22 cellular contexts compared by ENCODE assay signal in genomic region chr15:70907784-70908471, GRCh38. TPM values are rescaled to one million over a fixed set of nuclear protein-coding genes. Genes with fewer than 3 reads are reported as not detected.
DNase-seq lines count a peak whose midpoint lies in the region; ATAC-seq, FAIRE-seq and TF ChIP-seq lines count a peak whose summit lies in the region.
"Had no signal": no experiment of that assay in that cellular context is flagged by ENCODE, and none has a peak within 500 bp of the region (broad histone marks: within the 10 kb centered on the region; RNA-seq: fewer than 3 reads in every experiment).

No MANE protein-coding gene starts in this region.

- TF ChIP-seq EP300 in H1 (IDR thresholded peaks at IDR 0.05; ENCODE audit: borderline replicate concordance in 1 of 2, low read depth in 2 of 2, low read length in 2 of 2), result no peak

- no peak overlapping the region for H3K4ac ChIP-seq in H1 (replicated peaks; ENCODE audit: insufficient read length, low read depth, low read length)
- no peak overlapping the region for H3K4ac ChIP-seq in mesendoderm (ENCODE audit: low read depth, low read length)

- POLR2A ChIA-PET in H1 (lab: Charles Lee; ENCODE audit: partially characterized antibody), result no interaction called here

- CTCF ChIA-PET in Calu3 (lab: Charles Lee) (no interaction called here), H1 (lab: Charles Lee; ENCODE audit: partially characterized antibody) (interaction anchor here (0.7 to 4.1 kb wide), 11 partner anchors 7 to 579 kb away, joined by 3 to 45 read pairs (median 5); no protein-coding TSS in a partner anchor)

- H3K4me1 Mint-ChIP-seq in Calu3 (ENCODE audit: low read depth, unreplicated experiment) (peaks cover under 1% of the 10 kb centered on the region), neural progenitor cell (no peaks in the 10 kb centered on the region)

- WGBS in H1 (ENCODE audit: extremely low coverage in 1 of 2, insufficient coverage in 1 of 2, insufficient read length in 1 of 2, insufficient replicate concordance in 2 of 2, low coverage in 1 of 2, low lambda C conversion rate in 2 of 2, missing lambda C conversion rate in 1 of 2), 2 experiments, result 92% methylated on average over 5 of the region's 5 CpGs; no CpG with 5 or more reads in 1 of the 2 experiments
- WGBS in mesendoderm (ENCODE audit: extremely low coverage, insufficient coverage, low lambda C conversion rate), result no CpG with 5 or more reads among the region's 5 CpGs

- no peak overlapping the region for H2AFZ ChIP-seq in Loucy (ENCODE audit: low read length)
- no peak overlapping the region for H2AFZ ChIP-seq in H1 (ENCODE audit: low read length)
- H2AFZ ChIP-seq in neural progenitor cell (replicated peaks), result no peak overlapping the region

- H4K20me1 ChIP-seq in Loucy (ENCODE audit: insufficient read depth, low read length, poor library complexity, severe bottlenecking), result no peaks in the 10 kb centered on the region
- no peaks in the 10 kb centered on the region for H4K20me1 ChIP-seq in H1 (replicated peaks in 1 of 2; ENCODE audit: control insufficient read depth in 1 of 2, insufficient read depth in 2 of 2, low read length in 2 of 2)
- H4K20me1 ChIP-seq in neural progenitor cell (ENCODE audit: low read depth), result no peaks in the 10 kb centered on the region
- H4K20me1 ChIP-seq: BLaER1 treated with 17β-estradiol and CSF1 and Interleukin-3, amounts not matched to agents 10 nM and 100 nM had no signal

- H3K36me3 ChIP-seq in Loucy (ENCODE audit: insufficient read depth, low read length) (no peaks in the 10 kb centered on the region), H1 (ENCODE audit: control insufficient read depth in 2 of 4, insufficient read depth in 4 of 4, low read length in 3 of 4) (no peaks in the 10 kb centered on the region), neural progenitor cell (peaks cover 3% of the 10 kb centered on the region), mesendoderm (ENCODE audit: control insufficient read depth, insufficient read depth, low read length) (no peaks in the 10 kb centered on the region)
- H3K36me3 ChIP-seq: BLaER1 treated with 17β-estradiol and CSF1 and Interleukin-3, amounts not matched to agents 10 nM and 100 nM had no signal

- no peak overlapping the region for H4K8ac ChIP-seq in H1 (ENCODE audit: extremely low read depth, insufficient read depth, low read length)
- H4K8ac ChIP-seq in mesendoderm (ENCODE audit: low read depth, low read length), result no peak overlapping the region

- H3K4me3 Mint-ChIP-seq in Calu3 (ENCODE audit: low read depth, unreplicated experiment) (no peak overlapping the region), neural progenitor cell (no peak overlapping the region)
- H3K4me3 Mint-ChIP-seq: activated CD4-positive, alpha-beta memory T cell treated with anti-CD3 and anti-CD28 coated beads for 36 hours had no signal

- no peaks in the 10 kb centered on the region for H3F3A ChIP-seq in Loucy (ENCODE audit: low read depth)
- no peaks in the 10 kb centered on the region for H3F3A ChIP-seq in neural progenitor cell (ENCODE audit: low read depth)

- H3K27ac Mint-ChIP-seq in Calu3 (ENCODE audit: unreplicated experiment) (no peak overlapping the region), neural progenitor cell (no peak overlapping the region)
- H3K27ac Mint-ChIP-seq: activated CD4-positive, alpha-beta memory T cell treated with anti-CD3 and anti-CD28 coated beads for 36 hours had no signal

- ATAC-seq in HG02798 (IDR thresholded peaks at IDR 0.05; ENCODE audit: poor library complexity, unreplicated experiment), result no peak
- ATAC-seq in HG03095 (IDR thresholded peaks at IDR 0.05; ENCODE audit: unreplicated experiment), result no peak
- ATAC-seq: gastrocnemius medialis had no signal

- no peak overlapping the region for H4K91ac ChIP-seq in H1 (replicated peaks; ENCODE audit: insufficient read length, low read length)

- no peak overlapping the region for H3K27ac ChIP-seq in H1 (ENCODE audit: low read depth, low read length)
- H3K27ac ChIP-seq in neural progenitor cell, result no peak overlapping the region
- no peak overlapping the region for H3K27ac ChIP-seq in mesendoderm (ENCODE audit: low read depth, low read length)
- H3K27ac ChIP-seq: BLaER1 treated with 17β-estradiol and CSF1 and Interleukin-3, amounts not matched to agents 10 nM and 100 nM; gastrocnemius medialis; transverse colon had no signal

- intact Hi-C loops in Calu3 (cut with micrococcal nuclease; ENCODE audit: unreplicated experiment), result no loop called here

- no TSS peak for BruUV-seq in Calu3 (replicated peaks; lab: Mats Ljungman, UMichigan)

- H3K27me3 ChIP-seq in Loucy (ENCODE audit: insufficient read depth, low read length, poor library complexity, severe bottlenecking) (no peaks in the 10 kb centered on the region), H1 (replicated peaks in 1 of 4; ENCODE audit: control insufficient read depth in 3 of 4, extremely low read depth in 1 of 4, insufficient read depth in 3 of 4, low read length in 3 of 4) (no peaks in the 10 kb centered on the region), neural progenitor cell (no peaks in the 10 kb centered on the region), mesendoderm (ENCODE audit: insufficient read depth, low read length, poor library complexity) (no peaks in the 10 kb centered on the region)
- H3K27me3 ChIP-seq: BLaER1 treated with 17β-estradiol and CSF1 and Interleukin-3, amounts not matched to agents 10 nM and 100 nM; gastrocnemius medialis; transverse colon had no signal

- no peak for TF ChIP-seq POLR2A in H1 (IDR thresholded peaks at IDR 0.05; ENCODE audit: control extremely low read depth in 1 of 2, low read depth in 2 of 2, low read length in 2 of 2)

- no peaks in the 10 kb centered on the region for H3K23me2 ChIP-seq in H1 (ENCODE audit: low read depth, low read length)

- H3K23ac ChIP-seq in H1 (ENCODE audit: insufficient read length) (no peak overlapping the region), mesendoderm (ENCODE audit: low read length) (no peak overlapping the region)

- H4K5ac ChIP-seq in H1 (ENCODE audit: insufficient read length, low read depth, low read length), result no peak overlapping the region
- H4K5ac ChIP-seq in mesendoderm (ENCODE audit: low read length), result no peak overlapping the region

- H3K9me3 ChIP-seq in Loucy (ENCODE audit: insufficient read depth, low read depth, low read length) (peaks cover 13% of the 10 kb centered on the region; the same call in 1 of the 2 replicates), H1 (ENCODE audit: insufficient read depth in 2 of 2, low read depth in 1 of 2, low read length in 1 of 2) (no peaks in the 10 kb centered on the region), neural progenitor cell (ENCODE audit: low read depth) (no peaks in the 10 kb centered on the region)
- H3K9me3 ChIP-seq: gastrocnemius medialis had no signal

- H3K9me3 Mint-ChIP-seq in Calu3 (ENCODE audit: low read depth, unreplicated experiment), result peaks cover 11% of the 10 kb centered on the region
- H3K9me3 Mint-ChIP-seq in neural progenitor cell, result peaks cover 7% of the 10 kb centered on the region

- H2BK5ac ChIP-seq in H1 (ENCODE audit: low read depth, low read length) (no peak overlapping the region), mesendoderm (ENCODE audit: low read length) (no peak overlapping the region)

- no peak overlapping the region for H2BK12ac ChIP-seq in H1 (ENCODE audit: low read depth, low read length)

- H3K56ac ChIP-seq in H1 (replicated peaks; ENCODE audit: insufficient read length, low read depth, low read length), result no peak overlapping the region
- H3K56ac ChIP-seq in mesendoderm (ENCODE audit: low read length), result no peak overlapping the region

- no peak overlapping the region for H2AK5ac ChIP-seq in H1 (ENCODE audit: low read depth, low read length)
- H2AK5ac ChIP-seq in mesendoderm (ENCODE audit: low read length), result no peak overlapping the region

- H2BK15ac ChIP-seq in H1 (ENCODE audit: low read length) (no peak overlapping the region), mesendoderm (replicated peaks; ENCODE audit: low read depth) (no peak overlapping the region)

- H3K79me2 ChIP-seq in Loucy (ENCODE audit: insufficient read depth, low read length) (no peaks in the 10 kb centered on the region), H1 (ENCODE audit: control insufficient read depth in 1 of 2, insufficient read depth in 2 of 2, low read length in 2 of 2) (no peaks in the 10 kb centered on the region), neural progenitor cell (ENCODE audit: low read depth) (no peaks in the 10 kb centered on the region), mesendoderm (ENCODE audit: control insufficient read depth, insufficient read depth, low read length) (no peaks in the 10 kb centered on the region)

- H3K4me1 ChIP-seq in Loucy (ENCODE audit: insufficient read depth, low read length, poor library complexity, severe bottlenecking) (no peaks in the 10 kb centered on the region), H1 (replicated peaks in 1 of 4; ENCODE audit: control insufficient read depth in 3 of 4, insufficient read depth in 4 of 4, low read length in 3 of 4) (peaks cover 0 to 8% (median 0%) of the 10 kb centered on the region in 4 experiments; a peak in 1 of 7 replicates), neural progenitor cell (no peaks in the 10 kb centered on the region), mesendoderm (ENCODE audit: control insufficient read depth, low read depth, low read length) (peaks cover 1% of the 10 kb centered on the region)
- H3K4me1 ChIP-seq: BLaER1 treated with 17β-estradiol and CSF1 and Interleukin-3, amounts not matched to agents 10 nM and 100 nM; gastrocnemius medialis; transverse colon had no signal

- no peak overlapping the region for H3K14ac ChIP-seq in H1 (ENCODE audit: insufficient read length)

- TF ChIP-seq CTCF in Calu3 (IDR thresholded peaks at IDR 0.05; ENCODE audit: unreplicated experiment), result peak; percentile 50
- TF ChIP-seq CTCF in Loucy (conservative IDR thresholded peaks at IDR 0.05; ENCODE audit: low read length), result peak; percentile 61
- TF ChIP-seq CTCF in H1 (IDR thresholded peaks at IDR 0.05; ENCODE audit: control extremely low read depth in 1 of 3, insufficient read depth in 1 of 3, low read depth in 1 of 3, low read length in 3 of 3), result peak in 2 of 3 experiments; percentile 32 to 60; a peak in 2 of 4 replicates
- peak; percentile 55 for TF ChIP-seq CTCF in neural progenitor cell (IDR thresholded peaks at IDR 0.05)

- DNase-seq in Calu3 (no peak), H1 (ENCODE audit: low read depth in 1 of 2, low spot score in 2 of 2) (no peak), neural progenitor cell (ENCODE audit: low spot score) (peak; percentile 14), mesendoderm (no peak)
- no peak for DNase-seq in activated CD4-positive, CD25-positive, alpha-beta regulatory T cell (lab: John Stamatoyannopoulos, UW)
- DNase-seq: activated CD4-positive, alpha-beta memory T cell treated with anti-CD3 and anti-CD28 coated beads for 36 hours; activated gamma-delta T cell treated with Interleukin-2 at 50 U/mL for 16 hours; gastrocnemius medialis; NCI-H774; Right ventricle myocardium superior; stimulated activated CD4-positive, alpha-beta T cell treated with anti-CD3 and anti-CD28 coated beads, Interleukin-1b, Interleukin-23, amount 100 ng/mL, for 48 hours; stimulated activated CD8-positive, alpha-beta memory T cell treated with anti-CD3 and anti-CD28 coated beads, Interleukin-4, amount 100 ng/mL, for 48 hours; T1000; transverse colon had no signal

- H2BK120ac ChIP-seq in H1 (replicated peaks; ENCODE audit: low read depth, low read length), result no peak overlapping the region
- no peak overlapping the region for H2BK120ac ChIP-seq in mesendoderm (ENCODE audit: low read depth, low read length)

- TF ChIP-seq RAD21 in H1 (IDR thresholded peaks at IDR 0.05 in 1 of 2, conservative IDR thresholded peaks at IDR 0.05 in 1 of 2; ENCODE audit: low read depth in 2 of 2, low read length in 2 of 2), result peak; percentile 40 to 46

- H3K18ac ChIP-seq in H1 (ENCODE audit: extremely low read depth, low read length), result no peak overlapping the region
- no peak overlapping the region for H3K18ac ChIP-seq in mesendoderm (ENCODE audit: low read length)

- H3K36me3 Mint-ChIP-seq in Calu3 (ENCODE audit: insufficient read depth, unreplicated experiment) (no peaks in the 10 kb centered on the region), neural progenitor cell (peaks cover 34% of the 10 kb centered on the region)
- H3K36me3 Mint-ChIP-seq: activated CD4-positive, alpha-beta memory T cell treated with anti-CD3 and anti-CD28 coated beads for 36 hours had no signal

- FAIRE-seq in H1 (lab: Jason Lieb, UNC), result peak; percentile 13
- FAIRE-seq: astrocyte, GM18507, islet of Langerhans had no signal

- no peaks in the 10 kb centered on the region for H3K9me2 ChIP-seq in Loucy (replicated peaks; ENCODE audit: low read depth, low read length)

- H2BK20ac ChIP-seq in H1 (ENCODE audit: low read length), result no peak overlapping the region

- no peaks in the 10 kb centered on the region for H3K27me3 Mint-ChIP-seq in Calu3 (ENCODE audit: unreplicated experiment)
- peaks cover 2% of the 10 kb centered on the region for H3K27me3 Mint-ChIP-seq in neural progenitor cell (ENCODE audit: insufficient read depth, low read depth)

- H3K4me3 ChIP-seq in Loucy (ENCODE audit: low read length, poor library complexity, severe bottlenecking) (no peak overlapping the region), H1 (ENCODE audit: extremely low read depth in 1 of 4, insufficient read depth in 2 of 4, low read depth in 3 of 4, low read length in 4 of 4) (no peak overlapping the region), neural progenitor cell (no peak overlapping the region), mesendoderm (ENCODE audit: low read length) (no peak overlapping the region)
- H3K4me3 ChIP-seq: BLaER1 treated with 17β-estradiol and CSF1 and Interleukin-3, amounts not matched to agents 10 nM and 100 nM; gastrocnemius medialis; transverse colon had no signal

- no peak overlapping the region for H3K9ac ChIP-seq in Loucy (ENCODE audit: low read depth, low read length, poor library complexity, severe bottlenecking)
- no peak overlapping the region for H3K9ac ChIP-seq in H1 (replicated peaks in 1 of 4; ENCODE audit: extremely low read depth in 1 of 4, low read depth in 3 of 4, low read length in 3 of 4)
- H3K9ac ChIP-seq in neural progenitor cell, result no peak overlapping the region
- H3K9ac ChIP-seq in mesendoderm (ENCODE audit: low read length), result no peak overlapping the region
- H3K9ac ChIP-seq: BLaER1 treated with 17β-estradiol and CSF1 and Interleukin-3, amounts not matched to agents 10 nM and 100 nM had no signal

- no peak overlapping the region for H3K4me2 ChIP-seq in Loucy (ENCODE audit: low read depth, low read length, poor library complexity, severe bottlenecking)
- H3K4me2 ChIP-seq in H1 (ENCODE audit: insufficient read depth in 1 of 2, low read depth in 2 of 2, low read length in 2 of 2), result no peak overlapping the region
- H3K4me2 ChIP-seq in neural progenitor cell, result no peak overlapping the region
- no peak overlapping the region for H3K4me2 ChIP-seq in mesendoderm (ENCODE audit: low read length)
- H3K4me2 ChIP-seq: BLaER1 treated with 17β-estradiol and CSF1 and Interleukin-3, amounts not matched to agents 10 nM and 100 nM had no signal

- H3K79me1 ChIP-seq in H1 (ENCODE audit: low read depth, low read length), result no peaks in the 10 kb centered on the region
- no peaks in the 10 kb centered on the region for H3K79me1 ChIP-seq in mesendoderm (ENCODE audit: low read length)

RNA-seq across cellular contexts. Expression of gene LRRC49, which starts 15.3 kb away (rescaled TPM):
- 5.8 and 6.3 TPM in 2 replicates for total RNA-seq in Calu3 (2022)
- 9.3 and 10.4 TPM in 2 replicates for total RNA-seq in H1 (2021; fragmentation: NEBNext Ultra II Directional; extraction: Animal tissue kit (Norgen Biotek cat#: 25700))
- 5.0 TPM in 2 replicates for polyA plus RNA-seq in H1 (2011; rRNA removed)
- polyA plus RNA-seq in H1 (2011; cell fraction: cytosol; rRNA removed), result 7.7 TPM
- polyA plus RNA-seq in H1 (2011; cell fraction: nucleus; rRNA removed), result 6.0 TPM
- 6.2 to 8.3 TPM (median 7.3 TPM) in 4 replicates for polyA plus RNA-seq in H1 (2012, experiment 1 of 2)
- polyA plus RNA-seq in H1 (2012, experiment 2 of 2), result 0.64 TPM
- polyA plus RNA-seq in H1 (2013, experiment 1 of 2), result 7.6 TPM
- polyA plus RNA-seq in H1 (2013, experiment 2 of 2), result 6.7 TPM
- 9.2 and 13.0 TPM in 2 replicates for polyA minus RNA-seq in H1 (2011; rRNA and poly(A)+ RNA removed)
- polyA minus RNA-seq in H1 (2011; cell fraction: cytosol; rRNA and poly(A)+ RNA removed), result 7.0 TPM
- polyA minus RNA-seq in H1 (2011; cell fraction: nucleus; rRNA and poly(A)+ RNA removed), result 39.8 TPM
- 33.5 and 62.4 TPM in 2 replicates for total RNA-seq in neural progenitor cell (ENCODE audit: low replicate concordance)
- polyA plus RNA-seq in mesendoderm (2013, experiment 1 of 2), result 5.2 TPM
- 5.2 TPM for polyA plus RNA-seq in mesendoderm (2013, experiment 2 of 2)

RNA-seq across cellular contexts. Expression of gene THAP10, which starts 15.7 kb away (rescaled TPM):
- total RNA-seq in Calu3 (2022) (11.8 and 13.7 TPM in 2 replicates), neural progenitor cell (ENCODE audit: low replicate concordance) (8.0 and 8.6 TPM in 2 replicates)
- 3.4 and 4.5 TPM in 2 replicates for total RNA-seq in H1 (2021; fragmentation: NEBNext Ultra II Directional; extraction: Animal tissue kit (Norgen Biotek cat#: 25700))
- polyA plus RNA-seq in H1 (2011; rRNA removed), result 2.8 and 3.2 TPM in 2 replicates
- 3.8 TPM for polyA plus RNA-seq in H1 (2011; cell fraction: cytosol; rRNA removed)
- polyA plus RNA-seq in H1 (2011; cell fraction: nucleus; rRNA removed), result 1.9 TPM
- 2.0 to 4.7 TPM (median 3.4 TPM) in 4 replicates for polyA plus RNA-seq in H1 (2012, experiment 1 of 2)
- polyA plus RNA-seq in H1 (2012, experiment 2 of 2), result 0.62 TPM
- 2.7 TPM for polyA plus RNA-seq in H1 (2013, experiment 1 of 2)
- 2.7 TPM for polyA plus RNA-seq in H1 (2013, experiment 2 of 2)
- polyA minus RNA-seq in H1 (2011; rRNA and poly(A)+ RNA removed), result 1.5 and 2.0 TPM in 2 replicates
- polyA minus RNA-seq in H1 (2011; cell fraction: cytosol; rRNA and poly(A)+ RNA removed), result 4.3 TPM
- polyA minus RNA-seq in H1 (2011; cell fraction: nucleus; rRNA and poly(A)+ RNA removed), result 1.8 TPM
- 3.1 TPM for polyA plus RNA-seq in mesendoderm (2013, experiment 1 of 2)
- polyA plus RNA-seq in mesendoderm (2013, experiment 2 of 2), result 3.6 TPM

RNA-seq across cellular contexts. Expression of gene LARP6, which starts 54.0 kb away (rescaled TPM):
- 30.4 and 30.8 TPM in 2 replicates for total RNA-seq in Calu3 (2022)
- 20.2 and 21.0 TPM in 2 replicates for total RNA-seq in H1 (2021; fragmentation: NEBNext Ultra II Directional; extraction: Animal tissue kit (Norgen Biotek cat#: 25700))
- polyA plus RNA-seq in H1 (2011; rRNA removed), result 23.9 and 24.7 TPM in 2 replicates
- polyA plus RNA-seq in H1 (2011; cell fraction: cytosol; rRNA removed), result 24.6 TPM
- 15.6 TPM for polyA plus RNA-seq in H1 (2011; cell fraction: nucleus; rRNA removed)
- polyA plus RNA-seq in H1 (2012, experiment 1 of 2), result 21.5 to 30.2 TPM (median 23.2 TPM) in 4 replicates
- polyA plus RNA-seq in H1 (2012, experiment 2 of 2), result 15.6 TPM
- 17.0 TPM for polyA plus RNA-seq in H1 (2013, experiment 1 of 2)
- polyA plus RNA-seq in H1 (2013, experiment 2 of 2), result 17.2 TPM
- polyA minus RNA-seq in H1 (2011; rRNA and poly(A)+ RNA removed), result 12.1 and 12.8 TPM in 2 replicates
- polyA minus RNA-seq in H1 (2011; cell fraction: cytosol; rRNA and poly(A)+ RNA removed), result 5.7 TPM
- polyA minus RNA-seq in H1 (2011; cell fraction: nucleus; rRNA and poly(A)+ RNA removed), result 15.3 TPM
- 18.6 and 19.3 TPM in 2 replicates for total RNA-seq in neural progenitor cell (ENCODE audit: low replicate concordance)
- 17.5 TPM for polyA plus RNA-seq in mesendoderm (2013, experiment 1 of 2)
- 17.6 TPM for polyA plus RNA-seq in mesendoderm (2013, experiment 2 of 2)
- total RNA-seq: mononuclear cell had no signal
